ENCODE assay signal across 8 cellular contexts in genomic region chr7:107579881-107580715, GRCh38.
DNase-seq lines count a peak whose midpoint lies in the region; ATAC-seq and FAIRE-seq lines count a peak whose summit lies in the region.

Gene BCAP29, plus strand, starts transcription at chr7:107580246. Its CDS starts 527 bp downstream, at chr7:107580773.

- DNase-seq in CD1c-positive myeloid dendritic cell (ENCODE audit: extremely low spot score) (peak; percentile 90), GM19239 (ENCODE audit: insufficient read length, low spot score) (peak; percentile 53), NCI-H82 treated with DMSO at 0.1 percent for 48 hours (lab: John Stamatoyannopoulos, UW; ENCODE audit: unreplicated experiment) (peak; percentile 42), memory B cell (ENCODE audit: low spot score in 2 of 2) (peak; percentile 62 to 74)
- DNase-seq in activated CD8-positive, alpha-beta memory T cell treated with anti-CD3 and anti-CD28 coated beads for 24 hours = peak; percentile 88
- peak; percentile 56 to 62 (median 62) for DNase-seq in effector memory CD8-positive, alpha-beta T cell
- peak; percentile 46 for DNase-seq in stimulated activated CD8-positive, alpha-beta memory T cell treated with anti-CD3 and anti-CD28 coated beads, Interleukin-12 subunit alpha, Interleukin-12 subunit beta, amount 100 ng/mL, for 24 hours (ENCODE audit: extremely low read depth)

- peak; percentile 45 for FAIRE-seq in GM19239 (lab: Jason Lieb, UNC)

- H3K4me1 Mint-ChIP-seq in effector memory CD8-positive, alpha-beta T cell (ENCODE audit: low read depth in 2 of 2) = peaks cover 9 to 11% of the 10 kb centered on the region in 2 donors
- H3K4me1 Mint-ChIP-seq in memory B cell = peaks cover 13% of the 10 kb centered on the region

- peak within 1 kb of the TSS; percentile 79 to 92 for H3K27ac Mint-ChIP-seq in effector memory CD8-positive, alpha-beta T cell
- H3K27ac Mint-ChIP-seq in memory B cell = peak within 1 kb of the TSS; percentile 84

- H3K36me3 Mint-ChIP-seq in effector memory CD8-positive, alpha-beta T cell (ENCODE audit: insufficient read depth) = peaks cover 5% of the 10 kb centered on the region
- no peaks in the 10 kb centered on the region for H3K36me3 Mint-ChIP-seq in memory B cell

- peak; percentile 94 for ATAC-seq in HG03439 (IDR thresholded peaks at IDR 0.05; ENCODE audit: unreplicated experiment)
- peak; percentile 96 for ATAC-seq in effector memory CD8-positive, alpha-beta T cell (replicated peaks)
- peak; percentile 97 for ATAC-seq in memory B cell (ENCODE audit: low read depth)

- H3K27me3 Mint-ChIP-seq in effector memory CD8-positive, alpha-beta T cell = no peaks in the 10 kb centered on the region
- no peaks in the 10 kb centered on the region for H3K27me3 Mint-ChIP-seq in memory B cell

- H3K4me3 Mint-ChIP-seq in effector memory CD8-positive, alpha-beta T cell = peak within 1 kb of the TSS; percentile 81 to 87
- H3K4me3 Mint-ChIP-seq in memory B cell = peak within 1 kb of the TSS; percentile 87

- H3K9me3 Mint-ChIP-seq in effector memory CD8-positive, alpha-beta T cell = no peaks in the 10 kb centered on the region
- no peaks in the 10 kb centered on the region for H3K9me3 Mint-ChIP-seq in memory B cell

Comparison
In these comparisons a context has a peak if more than half of its experiments do, and no peak if none do; other contexts are left out.
1. Peak in every context shown above with its lines: DNase-seq and ATAC-seq.